Comparison of ENCODE assay signal across 8 cellular contexts in the genomic region with DNA sequence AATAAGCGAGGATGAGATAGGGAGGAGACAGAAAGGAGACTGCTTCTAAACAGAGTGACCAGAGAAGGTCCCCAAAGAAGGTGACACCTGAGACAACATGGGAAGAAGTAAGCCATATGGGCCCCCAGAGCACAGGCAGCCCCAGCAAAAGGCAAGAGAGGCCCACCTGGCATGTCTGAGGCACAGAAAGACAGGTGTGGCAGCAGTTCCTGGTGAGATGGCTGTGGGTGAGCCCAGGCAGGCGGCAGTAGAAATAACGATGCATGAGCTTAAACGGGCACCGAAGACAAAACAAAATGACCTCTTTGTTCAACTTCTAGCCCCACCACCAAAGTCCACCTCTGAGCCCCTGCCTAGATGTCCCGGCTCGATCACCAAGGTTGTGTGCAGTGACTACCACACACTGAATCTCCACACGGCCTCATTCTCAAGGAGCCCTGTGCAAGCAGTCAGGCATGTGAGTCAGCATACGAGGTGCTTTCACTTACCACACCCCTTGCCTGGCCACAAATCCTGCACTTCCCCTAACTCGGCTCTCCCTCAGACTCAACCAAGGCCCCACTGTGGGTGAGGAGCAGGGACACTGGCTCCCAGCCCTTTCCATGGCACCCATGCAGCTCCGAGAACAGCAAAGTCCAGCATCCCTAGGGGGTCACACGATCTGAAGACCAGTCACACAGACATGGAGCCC.
A peak's percentile ranks its signal among the peaks of the same experiment; 100 is the strongest.
DNase-seq lines count a peak whose midpoint lies in the region; ATAC-seq lines count a peak whose summit lies in the region.

No MANE protein-coding gene starts in this region.

- H3K27me3 ChIP-seq in adipocyte (replicated peaks; ENCODE audit: control insufficient read depth, insufficient read depth, low read length): no peaks in the 10 kb centered on the region

- H3K4me1 ChIP-seq in adipocyte (ENCODE audit: control insufficient read depth, insufficient read depth, low read length): peaks cover 69% of the 10 kb centered on the region

- ATAC-seq in GM18870 (IDR thresholded peaks at IDR 0.05; ENCODE audit: unreplicated experiment): no peak
- no peak for ATAC-seq in GM21786 (IDR thresholded peaks at IDR 0.05; ENCODE audit: unreplicated experiment)

- H3K9me3 ChIP-seq in adipocyte (ENCODE audit: control insufficient read depth, low read length): no peaks in the 10 kb centered on the region

- H3K9ac ChIP-seq in adipocyte (ENCODE audit: low read length): peak overlapping the region; percentile 15

- H3K36me3 ChIP-seq in adipocyte (ENCODE audit: control insufficient read depth, insufficient read depth, low read length, severe bottlenecking): no peaks in the 10 kb centered on the region

- DNase-seq in SIG-M5 treated with dmso at 0.1 percent for 504 hours (lab: John Stamatoyannopoulos, UW; ENCODE audit: unreplicated experiment): peak; percentile 78
- no peak for DNase-seq in SIG-M5 (lab: John Stamatoyannopoulos, UW)
- DNase-seq in NCI-H69 (lab: John Stamatoyannopoulos, UW): peak; percentile 27
- DNase-seq in adipocyte (ENCODE audit: low read depth): peak; percentile 80
- peak; percentile 94 for DNase-seq in iris pigment epithelial cell (ENCODE audit: low read depth)
- DNase-seq in stimulated activated CD8-positive, alpha-beta memory T cell treated with anti-CD3 and anti-CD28 coated beads, Interleukin-7, amount 100 ng/mL, for 24 hours (ENCODE audit: low read depth): peak; percentile 8

- H3K4me3 ChIP-seq in adipocyte (ENCODE audit: low read length): no peak overlapping the region
